Comparison of ENCODE assay signal across 18 cellular contexts in the genomic region with DNA sequence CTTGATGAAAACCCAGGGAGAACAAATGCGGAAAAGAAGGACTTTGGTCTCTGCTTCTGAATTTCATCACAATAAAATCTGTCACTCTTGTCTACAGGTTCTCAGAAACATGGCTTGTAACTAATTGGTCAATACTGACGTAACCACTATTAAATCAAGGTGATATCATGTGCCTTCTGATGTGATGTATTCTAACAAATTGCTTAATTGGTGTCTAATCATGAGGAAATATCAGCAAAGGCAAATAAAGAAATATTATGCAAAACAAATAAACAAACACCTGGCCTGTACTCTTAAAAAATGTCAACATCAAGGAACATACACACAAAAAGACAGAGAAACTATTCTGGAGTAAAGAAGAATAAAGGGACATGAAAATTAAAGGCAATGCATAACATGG.
DNase-seq lines count a peak whose midpoint lies in the region; ATAC-seq, FAIRE-seq and TF ChIP-seq lines count a peak whose summit lies in the region.
"Had no signal": no experiment of that assay in that cellular context is flagged by ENCODE, and none has a peak within 500 bp of the region (broad histone marks: within the 10 kb centered on the region; RNA-seq: fewer than 3 reads in every experiment).

No MANE protein-coding gene starts in this region.

- no peak for TF ChIP-seq CTCF in HepG2 (CRISPR knock-in tag; IDR thresholded peaks at IDR 0.05)
- TF ChIP-seq CTCF in right lobe of liver (IDR thresholded peaks at IDR 0.05), result no peak
- no peak for TF ChIP-seq CTCF in dorsolateral prefrontal cortex (IDR thresholded peaks at IDR 0.05 in 54 of 56, conservative IDR thresholded peaks at IDR 0.05 in 2 of 56; ENCODE audit: low read depth in 1 of 56, partially characterized antibody in 56 of 56)

- H3K27me3 ChIP-seq in HepG2 (ENCODE audit: control insufficient read depth in 1 of 2, insufficient read depth in 2 of 2, low read length in 2 of 2), result no peaks in the 10 kb centered on the region
- H3K27me3 ChIP-seq in right lobe of liver, result no peaks in the 10 kb centered on the region
- no peaks in the 10 kb centered on the region for H3K27me3 ChIP-seq in iPS-18a (ENCODE audit: control insufficient read depth, insufficient read depth, low read length)
- no peaks in the 10 kb centered on the region for H3K27me3 ChIP-seq in dorsolateral prefrontal cortex
- H3K27me3 ChIP-seq: BLaER1 treated with 17β-estradiol and CSF1 and Interleukin-3, amounts not matched to agents 10 nM and 100 nM had no signal

- TF ChIP-seq POLR2A in HepG2 (IDR thresholded peaks at IDR 0.05; ENCODE audit: insufficient read depth in 1 of 2, low read depth in 2 of 2, low read length in 2 of 2) (no peak), right lobe of liver (IDR thresholded peaks at IDR 0.05) (no peak), H54 (IDR thresholded peaks at IDR 0.05; ENCODE audit: low read depth, low read length) (no peak)

- H3K4me3 ChIP-seq in HepG2 (replicated peaks in 1 of 3; ENCODE audit: insufficient read depth in 1 of 3, low read depth in 2 of 3, low read length in 3 of 3) (no peak overlapping the region), right lobe of liver (no peak overlapping the region), iPS-18a (ENCODE audit: low read length) (no peak overlapping the region), dorsolateral prefrontal cortex (no peak overlapping the region)
- H3K4me3 ChIP-seq: A549; BLaER1 treated with 17β-estradiol and CSF1 and Interleukin-3, amounts not matched to agents 10 nM and 100 nM had no signal

- H3K4me1 ChIP-seq in HepG2 (ENCODE audit: insufficient read depth, low read length) (no peaks in the 10 kb centered on the region), right lobe of liver (no peaks in the 10 kb centered on the region), iPS-18a (ENCODE audit: control insufficient read depth, low read depth, low read length) (no peaks in the 10 kb centered on the region)
- H3K4me1 ChIP-seq: A549; BLaER1 treated with 17β-estradiol and CSF1 and Interleukin-3, amounts not matched to agents 10 nM and 100 nM; Caco-2 had no signal

- H3K79me2 ChIP-seq in HepG2 (ENCODE audit: insufficient read depth, low read length), result no peaks in the 10 kb centered on the region

- no peak overlapping the region for H3K27ac ChIP-seq in HepG2 (ENCODE audit: extremely low read length, insufficient read depth, low read length)
- H3K27ac ChIP-seq in right lobe of liver, result no peak overlapping the region
- no peak overlapping the region for H3K27ac ChIP-seq in iPS-18a (ENCODE audit: low read length)
- no peak overlapping the region for H3K27ac ChIP-seq in dorsolateral prefrontal cortex
- H3K27ac ChIP-seq: A549; BLaER1 treated with 17β-estradiol and CSF1 and Interleukin-3, amounts not matched to agents 10 nM and 100 nM; C4-2B had no signal

- WGBS in HepG2 (ENCODE audit: low lambda C conversion rate), result 4% methylated on average over 2 of the region's 2 CpGs
- 18% methylated on average over 2 of the region's 2 CpGs for WGBS in right lobe of liver (ENCODE audit: insufficient coverage, low coverage, low lambda C conversion rate, missing lambda C conversion rate)

- TF ChIP-seq EP300 in HepG2 (IDR thresholded peaks at IDR 0.05; ENCODE audit: low read depth in 2 of 2, low read length in 2 of 2), result no peak
- TF ChIP-seq EP300 in HepG2 (CRISPR knock-in tag; IDR thresholded peaks at IDR 0.05; ENCODE audit: borderline replicate concordance), result no peak

- ATAC-seq in HepG2 (no peak), right lobe of liver (no peak)
- ATAC-seq: A549; CD8-positive, alpha-beta T cell had no signal

- no peaks in the 10 kb centered on the region for H3K36me3 ChIP-seq in HepG2 (replicated peaks in 1 of 2; ENCODE audit: control insufficient read depth in 1 of 2, insufficient read depth in 2 of 2, low read length in 2 of 2)
- H3K36me3 ChIP-seq in right lobe of liver, result no peaks in the 10 kb centered on the region
- H3K36me3 ChIP-seq in iPS-18a (ENCODE audit: control insufficient read depth, low read depth, low read length), result no peaks in the 10 kb centered on the region
- H3K36me3 ChIP-seq: BLaER1 treated with 17β-estradiol and CSF1 and Interleukin-3, amounts not matched to agents 10 nM and 100 nM had no signal

- no peaks in the 10 kb centered on the region for H4K20me1 ChIP-seq in HepG2 (ENCODE audit: insufficient read depth, low read length)
- H4K20me1 ChIP-seq: BLaER1 treated with 17β-estradiol and CSF1 and Interleukin-3, amounts not matched to agents 10 nM and 100 nM had no signal

- no peak for FAIRE-seq in HepG2 (lab: Jason Lieb, UNC)
- FAIRE-seq in H54 (lab: Jason Lieb, UNC), result peak; percentile 72
- FAIRE-seq: A549, D721Med, GM12891 had no signal

- BruUV-seq in HepG2 (replicated peaks; lab: Mats Ljungman, UMichigan), result no TSS peak

- H3K4me2 ChIP-seq in HepG2 (ENCODE audit: low read depth, low read length), result no peak overlapping the region
- H3K4me2 ChIP-seq: A549; BLaER1 treated with 17β-estradiol and CSF1 and Interleukin-3, amounts not matched to agents 10 nM and 100 nM had no signal

- intact Hi-C loops in HepG2 (cut with micrococcal nuclease; ENCODE audit: unreplicated experiment), result no loop called here
- intact Hi-C loops in right lobe of liver (cut with DNase I), result no loop called here
- intact Hi-C loops in dorsolateral prefrontal cortex (cut with DNase I), result no loop called here

- CTCF ChIA-PET in HepG2 (lab: Yijun Ruan, JAX; ENCODE audit: low intra/inter-chr PET ratio, low total read pairs), result no interaction called here

- POLR2A ChIA-PET in HepG2 (lab: Yijun Ruan, JAX), result no interaction called here

- H2AFZ ChIP-seq in HepG2 (ENCODE audit: low read length), result no peak overlapping the region

- H3K9ac ChIP-seq in HepG2 (ENCODE audit: insufficient read depth, low read depth, low read length), result no peak overlapping the region
- H3K9ac ChIP-seq in iPS-18a (ENCODE audit: low read length), result peak overlapping the region; percentile 6
- H3K9ac ChIP-seq: BLaER1 treated with 17β-estradiol and CSF1 and Interleukin-3, amounts not matched to agents 10 nM and 100 nM had no signal

- in situ Hi-C loops in HepG2 (cut with HindIII; ENCODE audit: extremely low pct_ligation_motif_present, low pct_unique_long_range_greater_than_20kb), result no loop called here

- no peak for TF ChIP-seq RAD21 in HepG2 (CRISPR knock-in tag; IDR thresholded peaks at IDR 0.05)

- no peak for DNase-seq in HepG2 (ENCODE audit: low spot score)
- DNase-seq in right lobe of liver, result no peak
- DNase-seq in H54 (ENCODE audit: insufficient read length, low spot score), result no peak
- no peak for DNase-seq in dorsolateral prefrontal cortex
- DNase-seq in stimulated activated CD4-positive, alpha-beta T cell treated with anti-CD3 and anti-CD28 coated beads, Interleukin-12 subunit alpha, Interleukin-12 subunit beta, amount 100 ng/mL, for 4 hours, result no peak
- DNase-seq: AML-193; Caco-2; Calu3; CD4-positive, alpha-beta T cell; CD8-positive, alpha-beta T cell; DMS79 treated with DMSO at 0.1 percent for 48 hours; GF-D8 had no signal

- H3K9me3 ChIP-seq in HepG2 (ENCODE audit: low read length) (peaks cover 68% of the 10 kb centered on the region), right lobe of liver (no peaks in the 10 kb centered on the region), iPS-18a (ENCODE audit: control insufficient read depth, low read depth, low read length) (no peaks in the 10 kb centered on the region)
- H3K9me3 ChIP-seq: A549; BLaER1 treated with 17β-estradiol and CSF1 and Interleukin-3, amounts not matched to agents 10 nM and 100 nM; Caco-2 had no signal

TF ChIP-seq in HepG2, 621 proteins besides CTCF, POLR2A, EP300 and RAD21:
- no peak for TF ChIP-seq ESRRA (CRISPR knock-in tag; IDR thresholded peaks at IDR 0.05; ENCODE audit: low read depth)
- TF ChIP-seq ATF7 (IDR thresholded peaks at IDR 0.05), result peak; percentile 44; the same call in 1 of the 2 replicates
- no peak for TF ChIP-seq ATF7 (CRISPR knock-in tag; IDR thresholded peaks at IDR 0.05)
- TF ChIP-seq CREB1 (IDR thresholded peaks at IDR 0.05), result 0 out of 2 replicates have a peak, but pooled peaks have one; percentile 6
- no peak for TF ChIP-seq CREB1 (CRISPR knock-in tag; IDR thresholded peaks at IDR 0.05)
